Comparison of ENCODE assay signal across 18 cellular contexts in the genomic region with DNA sequence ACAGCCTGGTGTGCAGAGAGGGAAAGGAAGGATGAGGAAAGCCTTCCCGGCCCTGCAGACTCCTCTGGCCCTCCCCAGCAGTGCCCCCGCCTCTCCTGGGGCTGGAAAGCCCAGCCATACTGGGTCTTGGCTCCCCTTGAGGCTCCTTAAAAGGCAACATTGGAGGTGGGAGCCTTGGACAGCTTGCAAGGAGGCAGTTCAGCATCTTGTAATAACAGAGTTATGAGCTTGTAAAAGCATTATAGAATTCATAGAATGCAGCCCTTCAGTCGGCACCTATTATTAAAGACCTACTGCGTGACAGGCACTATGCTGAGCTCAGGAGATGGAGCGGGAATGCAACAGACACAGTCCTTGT. TPM values are rescaled to one million over a fixed set of nuclear protein-coding genes. Genes with fewer than 3 reads are reported as not detected.
DNase-seq lines count a peak whose midpoint lies in the region; ATAC-seq and TF ChIP-seq lines count a peak whose summit lies in the region.
"Had no signal": no experiment of that assay in that cellular context is flagged by ENCODE, and none has a peak within 500 bp of the region (broad histone marks: within the 10 kb centered on the region; RNA-seq: fewer than 3 reads in every experiment).

No MANE protein-coding gene starts in this region.

- intact Hi-C loops in left ventricle myocardium inferior (cut with micrococcal nuclease): no loop called here
- intact Hi-C loops in Right ventricle myocardium inferior (cut with DNase I): loop anchor here (5.0 kb wide), 1 partner anchor 47 kb away; no protein-coding TSS in a partner anchor
- intact Hi-C loops in posterior vena cava (cut with DNase I): no loop called here
- intact Hi-C loops in aorta (cut with DNase I): no loop called here

- H3K4me3 ChIP-seq in left ventricle myocardium inferior (peak overlapping the region; percentile 70), fibroblast of pulmonary artery (replicated peaks; ENCODE audit: low read depth, low read length) (no peak overlapping the region), aorta (ENCODE audit: low read length in 2 of 2) (peak overlapping the region; percentile 35 to 68), SJCRH30 (no peak overlapping the region)

- WGBS in aorta, 2 donors: 2 to 6% methylated on average over 5 of the region's 5 CpGs

- H3K36me3 ChIP-seq in left ventricle myocardium inferior (peaks cover 45% of the 10 kb centered on the region), aorta (ENCODE audit: control insufficient read depth in 1 of 2, insufficient read depth in 2 of 2, low read length in 1 of 2) (peaks cover 0 to 8% of the 10 kb centered on the region in 2 donors), SJCRH30 (no peaks in the 10 kb centered on the region)

- H3K27ac ChIP-seq in left ventricle myocardium inferior (replicated peaks) (peak overlapping the region; percentile 97), aorta (ENCODE audit: low read depth in 1 of 2, low read length in 2 of 2) (peak overlapping the region; percentile 68 to 98), SJCRH30 (no peak overlapping the region)

- H3K27me3 ChIP-seq in left ventricle myocardium inferior (ENCODE audit: low read depth): no peaks in the 10 kb centered on the region
- H3K27me3 ChIP-seq in aorta (ENCODE audit: control insufficient read depth in 1 of 2, insufficient read depth in 2 of 2, low read length in 1 of 2): no peaks in the 10 kb centered on the region
- H3K27me3 ChIP-seq in SJCRH30: peaks cover 21% of the 10 kb centered on the region; the same call in 1 of the 2 replicates

- TF ChIP-seq CTCF in left ventricle myocardium inferior (IDR thresholded peaks at IDR 0.05; ENCODE audit: borderline replicate concordance): no peak
- no peak for TF ChIP-seq CTCF in fibroblast of pulmonary artery (IDR thresholded peaks at IDR 0.05; ENCODE audit: low read length, missing control alignments)

- H3K4me1 ChIP-seq in left ventricle myocardium inferior (peaks cover 88% of the 10 kb centered on the region), aorta (ENCODE audit: control insufficient read depth in 1 of 2, insufficient read depth in 2 of 2, low read length in 2 of 2) (peaks cover 3 to 6% of the 10 kb centered on the region in 2 donors), SJCRH30 (peaks cover 37% of the 10 kb centered on the region)

- DNase-seq in left ventricle myocardium inferior: no peak
- DNase-seq in Right ventricle myocardium inferior (ENCODE audit: missing footprints): no peak
- peak; percentile 42 for DNase-seq in fibroblast of pulmonary artery (ENCODE audit: low read depth)
- peak; percentile 83 for DNase-seq in posterior vena cava (ENCODE audit: low spot score)
- peak; percentile 74 to 89 for DNase-seq in aorta
- DNase-seq in kidney tubule cell (ENCODE audit: low spot score): no peak
- no peak for DNase-seq in SJCRH30
- no peak for DNase-seq in hypothalamus (lab: John Stamatoyannopoulos, UW)
- DNase-seq: activated CD4-positive, alpha-beta T cell treated with anti-CD3 and anti-CD28 coated beads for 36 hours; amniotic stem cell; effector CD8-positive, alpha-beta T cell; NCI-H1092 treated with DMSO at 0.1 percent for 48 hours; stimulated activated CD4-positive, alpha-beta T cell treated with anti-CD3 and anti-CD28 coated beads, Interleukin-4, amount 100 ng/mL, for 4 hours; stimulated activated naive CD4-positive, alpha-beta T cell had no signal

- H3K9me3 ChIP-seq in left ventricle myocardium inferior (replicated peaks) (no peaks in the 10 kb centered on the region), aorta (ENCODE audit: control insufficient read depth, low read length) (no peaks in the 10 kb centered on the region), SJCRH30 (replicated peaks) (no peaks in the 10 kb centered on the region)

- no peak for ATAC-seq in Right ventricle myocardium inferior
- peak; percentile 68 for ATAC-seq in aorta (ENCODE audit: low FRiP score)
- ATAC-seq: activated CD4-positive, alpha-beta T cell treated with anti-CD3 and anti-CD28 coated beads for 36 hours had no signal

RNA-seq across cellular contexts. Expression of a gene that starts 4.2 kb away (rescaled TPM):
- total RNA-seq in left ventricle myocardium inferior (223 TPM), Right ventricle myocardium inferior (273 TPM), posterior vena cava (100 to 1,000 TPM; 110 to 123 TPM), aorta (100 to 1,000 TPM; 317 to 506 TPM)
- polyA plus RNA-seq in aorta: 100 to 1,000 TPM; 158 to 325 TPM
- total RNA-seq in SJCRH30 (2014; rRNA removed; shearing (Covaris generic)): 0.56 and 1.2 TPM in 2 replicates
- total RNA-seq: activated CD4-positive, alpha-beta T cell treated with anti-CD3 and anti-CD28 coated beads for 36 hours; T-helper 1 cell treated with Interleukin-12 subunit alpha and Interleukin-12 subunit beta and Interleukin-4 antibody, amounts not matched to agents 30 ng/mL and 1 ng/mL, for 36 hours had no signal
- polyA plus RNA-seq: IgD-negative memory B cell had no signal

RNA-seq across cellular contexts. Expression of a gene that starts 37.0 kb away (rescaled TPM):
- total RNA-seq in left ventricle myocardium inferior (0.44 TPM), Right ventricle myocardium inferior (0.49 TPM), posterior vena cava (not detected), aorta (under 1 TPM in 1 of 2 donors, not detected in 1; 0.42 TPM)
- under 1 TPM in 1 of 2 donors, not detected in 1; 0.18 TPM for polyA plus RNA-seq in aorta
- total RNA-seq in SJCRH30 (2014; rRNA removed; shearing (Covaris generic)): not detected in 2 replicates
- total RNA-seq: A172; activated CD4-positive, alpha-beta T cell treated with anti-CD3 and anti-CD28 coated beads for 36 hours; NCI-H460; T-helper 1 cell treated with Interleukin-12 subunit alpha and Interleukin-12 subunit beta and Interleukin-4 antibody, amounts not matched to agents 30 ng/mL and 1 ng/mL, for 36 hours had no signal
- polyA plus RNA-seq: IgD-negative memory B cell had no signal

Comparison
In these comparisons a context has a peak if more than half of its experiments do, and no peak if none do; other contexts are left out.
1. DNase-seq: peak in fibroblast of pulmonary artery (single experiment), posterior vena cava (single experiment) and aorta (2 of 2); none in left ventricle myocardium inferior (single experiment), Right ventricle myocardium inferior (single experiment), kidney tubule cell (single experiment), SJCRH30 (0 of 2) and hypothalamus (0 of 51).
2. H3K4me3 ChIP-seq: peak in left ventricle myocardium inferior (single experiment) and aorta (2 of 2); none in fibroblast of pulmonary artery (single experiment) and SJCRH30 (single experiment).
3. RNA of a gene that starts 4.2 kb away (total RNA-seq): 317 to 506 TPM in aorta, 273 TPM in Right ventricle myocardium inferior (single experiment), 223 TPM in left ventricle myocardium inferior (single experiment) and 110 to 123 TPM in posterior vena cava; 0.56 to 1.2 TPM in SJCRH30; every median in the first group is over 10 times any median in the second.